Comparison of ENCODE assay signal across 15 cellular contexts in genomic region chr4:190015538-190016368, GRCh38. TPM values are rescaled to one million over a fixed set of nuclear protein-coding genes. Genes with fewer than 3 reads are reported as not detected.
A peak's percentile ranks its signal among the peaks of the same experiment; 100 is the strongest.
DNase-seq lines count a peak whose midpoint lies in the region; ATAC-seq, FAIRE-seq and TF ChIP-seq lines count a peak whose summit lies in the region.
"Had no signal": no experiment of that assay in that cellular context is flagged by ENCODE, and none has a peak within 500 bp of the region (broad histone marks: within the 10 kb centered on the region; RNA-seq: fewer than 3 reads in every experiment).

No MANE protein-coding gene starts in this region.

- no peak overlapping the region for H3K23ac ChIP-seq in neuronal stem cell (ENCODE audit: low read depth, low read length, poor library complexity)

- TF ChIP-seq RAD21 in SK-N-SH (IDR thresholded peaks at IDR 0.05; ENCODE audit: low read length) = no peak

- peak; percentile 9 for DNase-seq in SK-N-SH
- DNase-seq in endothelial cell of umbilical vein (ENCODE audit: low read depth, low spot score) = no peak
- no peak for DNase-seq in neuronal stem cell (ENCODE audit: low spot score)
- DNase-seq in MG63 = no peak
- no peak for DNase-seq in T-helper 9 cell
- DNase-seq: sigmoid colon had no signal

- H2BK12ac ChIP-seq in neuronal stem cell (ENCODE audit: low read length) = no peak overlapping the region

- CTCF ChIA-PET in SK-N-SH (lab: Yijun Ruan, JAX) (no interaction called here), endothelial cell of umbilical vein (lab: Charles Lee) (no interaction called here)

- H2AFZ ChIP-seq in SK-N-SH (ENCODE audit: low read depth) (no peak overlapping the region), endothelial cell of umbilical vein (ENCODE audit: low read depth, low read length) (no peak overlapping the region), neuronal stem cell (ENCODE audit: low read length) (peak overlapping the region; percentile 93)

- H3K27ac ChIP-seq in SK-N-SH (ENCODE audit: low read depth in 2 of 2, low read length in 1 of 2) (no peak overlapping the region), endothelial cell of umbilical vein (ENCODE audit: insufficient read depth, low read depth, low read length) (no peak overlapping the region), neuronal stem cell (replicated peaks; ENCODE audit: low read length) (no peak overlapping the region)
- H3K27ac ChIP-seq: 22Rv1, sigmoid colon, thoracic aorta had no signal

- peaks cover 8% of the 10 kb centered on the region for H3K36me3 Mint-ChIP-seq in IgD-negative memory B cell

- peak overlapping the region; percentile 57 for H3K18ac ChIP-seq in neuronal stem cell (ENCODE audit: low read length)

- no peaks in the 10 kb centered on the region for H4K20me1 ChIP-seq in SK-N-SH (ENCODE audit: insufficient read depth)
- no peaks in the 10 kb centered on the region for H4K20me1 ChIP-seq in endothelial cell of umbilical vein (replicated peaks; ENCODE audit: control insufficient read depth, extremely low read depth, insufficient read depth, low read length)

- H3K4me3 ChIP-seq in SK-N-SH (ENCODE audit: low read depth in 2 of 2, low read length in 1 of 2) (0 out of 4 replicates have a peak overlapping the region, but pooled peaks of 1 of the 2 experiments have one; percentile 24), endothelial cell of umbilical vein (replicated peaks in 1 of 3; ENCODE audit: insufficient read depth in 1 of 3, low read depth in 1 of 3, low read length in 3 of 3) (no peak overlapping the region), neuronal stem cell (ENCODE audit: low read length in 2 of 2) (peak overlapping the region in 1 of 2 donors; percentile 38), MG63 (no peak overlapping the region)

- H2BK120ac ChIP-seq in neuronal stem cell (ENCODE audit: low read depth, low read length) = peak overlapping the region; percentile 41

- H3K4me2 ChIP-seq in SK-N-SH = no peak overlapping the region
- no peak overlapping the region for H3K4me2 ChIP-seq in endothelial cell of umbilical vein (ENCODE audit: insufficient read depth, low read length)
- peak overlapping the region; percentile 43 for H3K4me2 ChIP-seq in neuronal stem cell (ENCODE audit: insufficient read depth, low read length, poor library complexity, severe bottlenecking)

- intact Hi-C loops in endothelial cell of umbilical vein (cut with micrococcal nuclease) = no loop called here

- dilution Hi-C loops in endothelial cell of umbilical vein (cut with MboI; ENCODE audit: extremely low pct_ligation_motif_present, low sequenced_read_pairs) = no loop called here

- FAIRE-seq in endothelial cell of umbilical vein (lab: Jason Lieb, UNC) = no peak

- WGBS in SK-N-SH (ENCODE audit: low lambda C conversion rate) = 40% methylated on average over 28 of the region's 43 CpGs
- no CpG with 5 or more reads among the region's 43 CpGs for WGBS in neuronal stem cell (ENCODE audit: extremely low coverage in 2 of 2, insufficient read length in 2 of 2, insufficient replicate concordance in 1 of 2), 2 donors

- H3K9ac ChIP-seq in SK-N-SH (no peak overlapping the region), endothelial cell of umbilical vein (replicated peaks; ENCODE audit: extremely low read depth, insufficient read depth, low read length) (no peak overlapping the region), neuronal stem cell (ENCODE audit: low read depth, low read length, poor library complexity) (no peak overlapping the region)

- POLR2A ChIA-PET in SK-N-SH (lab: Yijun Ruan, JAX) = no interaction called here
- POLR2A ChIA-PET in endothelial cell of umbilical vein (lab: Charles Lee) = no interaction called here

- H3K4me1 ChIP-seq in SK-N-SH (ENCODE audit: control insufficient read depth in 1 of 2, insufficient read depth in 2 of 2, low read depth in 1 of 2, low read length in 1 of 2) = peaks cover 0 to 3% of the 10 kb centered on the region in 2 experiments; a peak in 1 of 4 replicates
- no peaks in the 10 kb centered on the region for H3K4me1 ChIP-seq in endothelial cell of umbilical vein (ENCODE audit: control insufficient read depth, extremely low read depth, insufficient read depth, low read length)
- H3K4me1 ChIP-seq in neuronal stem cell (ENCODE audit: control insufficient read depth in 2 of 2, insufficient read depth in 1 of 2, low read depth in 1 of 2, low read length in 2 of 2) = peaks cover 0 to 3% of the 10 kb centered on the region in 2 donors

- H3K4me1 Mint-ChIP-seq in IgD-negative memory B cell = peaks cover 0 to 14% (median 7%) of the 10 kb centered on the region in 3 donors

- H3F3A ChIP-seq in SK-N-SH (replicated peaks; ENCODE audit: insufficient read depth) = peaks cover 3% of the 10 kb centered on the region

- no peaks in the 10 kb centered on the region for H3K79me1 ChIP-seq in neuronal stem cell (ENCODE audit: low read depth, low read length)

- ATAC-seq in SK-N-SH treated with all-trans-retinoic acid at 6 μM for 48 hours = no peak
- no peak for ATAC-seq in GM19023 (IDR thresholded peaks at IDR 0.05; ENCODE audit: unreplicated experiment)

- no peak overlapping the region for H3K14ac ChIP-seq in neuronal stem cell (ENCODE audit: low read length)

- H3K9me2 ChIP-seq in SK-N-SH = no peaks in the 10 kb centered on the region

- H3K4me3 Mint-ChIP-seq in IgD-negative memory B cell = peak overlapping the region in 3 of 4 donors; percentile 58 to 89 (median 76)
- H3K4me3 Mint-ChIP-seq: activated naive CD4-positive, alpha-beta T cell treated with anti-CD3 and anti-CD28 coated beads, Interleukin-2, amount 50 U/mL, for 24 hours had no signal

- peak overlapping the region; percentile 28 for H2AK5ac ChIP-seq in neuronal stem cell (ENCODE audit: low read depth, low read length)

- H3K27me3 ChIP-seq in SK-N-SH (ENCODE audit: insufficient read depth) (peaks cover 11% of the 10 kb centered on the region), endothelial cell of umbilical vein (ENCODE audit: control insufficient read depth in 2 of 2, insufficient read depth in 2 of 2, low read length in 2 of 2) (peaks cover 20 to 64% of the 10 kb centered on the region in 2 experiments), neuronal stem cell (ENCODE audit: control insufficient read depth in 3 of 3, insufficient read depth in 3 of 3, low read depth in 1 of 3, low read length in 3 of 3) (peaks cover 52 to 92% (median 64%) of the 10 kb centered on the region in 3 experiments), MG63 (no peaks in the 10 kb centered on the region)

- H3K79me2 ChIP-seq in SK-N-SH (ENCODE audit: insufficient read depth) (no peaks in the 10 kb centered on the region), endothelial cell of umbilical vein (ENCODE audit: control insufficient read depth, insufficient read depth, low read length) (no peaks in the 10 kb centered on the region)

- H3K27me3 Mint-ChIP-seq in IgD-negative memory B cell = peaks cover 62% of the 10 kb centered on the region

- no peak overlapping the region for H2BK5ac ChIP-seq in neuronal stem cell (ENCODE audit: low read length)

- no peak for TF ChIP-seq CTCF in SK-N-SH (IDR thresholded peaks at IDR 0.05)
- TF ChIP-seq CTCF in endothelial cell of umbilical vein (IDR thresholded peaks at IDR 0.05; ENCODE audit: extremely low read depth in 1 of 2, insufficient read depth in 1 of 2, low read depth in 1 of 2, low read length in 2 of 2) = no peak

- no TSS peak for BruUV-seq in endothelial cell of umbilical vein (replicated peaks; lab: Mats Ljungman, UMichigan)

- no peak for TF ChIP-seq POLR2A in endothelial cell of umbilical vein (IDR thresholded peaks at IDR 0.05; ENCODE audit: low read depth, low read length)

- H3K27ac Mint-ChIP-seq in IgD-negative memory B cell = peak overlapping the region in 1 of 3 donors; percentile 9
- H3K27ac Mint-ChIP-seq: activated naive CD4-positive, alpha-beta T cell treated with anti-CD3 and anti-CD28 coated beads, Interleukin-2, amount 50 U/mL, for 24 hours had no signal

- no peak overlapping the region for H4K91ac ChIP-seq in neuronal stem cell (ENCODE audit: low read depth, low read length, poor library complexity)

- H2BK15ac ChIP-seq in neuronal stem cell (ENCODE audit: low read length) = no peak overlapping the region

- TF ChIP-seq EP300 in SK-N-SH (IDR thresholded peaks at IDR 0.05; ENCODE audit: borderline replicate concordance in 1 of 2, low read depth in 1 of 2, low read length in 1 of 2) = no peak

- no peak overlapping the region for H4K8ac ChIP-seq in neuronal stem cell (ENCODE audit: low read depth, low read length)

- H3K9me3 ChIP-seq in SK-N-SH (no peaks in the 10 kb centered on the region), endothelial cell of umbilical vein (replicated peaks; ENCODE audit: control insufficient read depth, insufficient read depth, low read length) (no peaks in the 10 kb centered on the region), neuronal stem cell (replicated peaks in 1 of 2; ENCODE audit: control insufficient read depth in 2 of 2, insufficient read depth in 1 of 2, low read depth in 1 of 2, low read length in 2 of 2) (peaks cover 13 to 18% of the 10 kb centered on the region in 2 donors), MG63 (no peaks in the 10 kb centered on the region)
- H3K9me3 ChIP-seq: sigmoid colon, thoracic aorta had no signal

- peaks cover 2 to 7% (median 3%) of the 10 kb centered on the region in 3 donors for H3K9me3 Mint-ChIP-seq in IgD-negative memory B cell

- H3K4ac ChIP-seq in neuronal stem cell (ENCODE audit: low read length) = no peak overlapping the region

- H3K36me3 ChIP-seq in SK-N-SH (replicated peaks in 1 of 2; ENCODE audit: control insufficient read depth in 1 of 2, insufficient read depth in 2 of 2, low read length in 1 of 2) (no peaks in the 10 kb centered on the region), endothelial cell of umbilical vein (ENCODE audit: control insufficient read depth in 2 of 2, extremely low read depth in 1 of 2, insufficient read depth in 2 of 2, low read length in 2 of 2) (no peaks in the 10 kb centered on the region), neuronal stem cell (replicated peaks in 1 of 2; ENCODE audit: control insufficient read depth in 2 of 2, insufficient read depth in 2 of 2, low read length in 2 of 2) (no peaks in the 10 kb centered on the region), MG63 (no peaks in the 10 kb centered on the region)
- H3K36me3 ChIP-seq: sigmoid colon, thoracic aorta had no signal

- no peaks in the 10 kb centered on the region for H3K9me1 ChIP-seq in endothelial cell of umbilical vein (replicated peaks; ENCODE audit: control insufficient read depth, extremely low read depth, insufficient read depth, low read length)

RNA-seq across cellular contexts. Expression of gene FRG2, which starts 11.3 kb away (rescaled TPM):
- polyA plus RNA-seq in SK-N-SH (2012; rRNA removed) (not detected in 2 replicates), IgD-negative memory B cell (not detected), endothelial cell of umbilical vein (not detected in 2 replicates)
- polyA plus RNA-seq in SK-N-SH (2012; cell fraction: cytosol; rRNA removed) = 0.01 TPM in 1 of 2 replicates, not detected in the other
- not detected in 2 replicates for polyA plus RNA-seq in SK-N-SH (2012; cell fraction: nucleus; rRNA removed)
- not detected in 2 replicates for total RNA-seq in endothelial cell of umbilical vein
- polyA plus RNA-seq in endothelial cell of umbilical vein (2011; cell fraction: cytosol; rRNA removed) = not detected in 2 replicates
- not detected in 2 replicates for polyA plus RNA-seq in endothelial cell of umbilical vein (2011; cell fraction: nucleus; rRNA removed)
- polyA plus RNA-seq in endothelial cell of umbilical vein (2012) = not detected in 2 replicates
- not detected in 2 replicates for polyA minus RNA-seq in endothelial cell of umbilical vein
- polyA minus RNA-seq in endothelial cell of umbilical vein (2011; cell fraction: cytosol; rRNA and poly(A)+ RNA removed) = not detected
- polyA minus RNA-seq in endothelial cell of umbilical vein (2011; cell fraction: nucleus; rRNA and poly(A)+ RNA removed) = not detected in 2 replicates
- not detected for polyA plus RNA-seq in neuronal stem cell (2013, experiment 1 of 2)
- polyA plus RNA-seq in neuronal stem cell (2013, experiment 2 of 2) = not detected
- not detected in 2 replicates for total RNA-seq in MG63 (2014; rRNA removed; shearing (Covaris generic); ENCODE audit: low replicate concordance)
- total RNA-seq: fibroblast of lung, myocyte, sigmoid colon, thoracic aorta had no signal
- polyA plus RNA-seq: fibroblast of lung, sigmoid colon had no signal

RNA-seq across cellular contexts. Expression of gene DBET, which starts 48.5 kb away (rescaled TPM):
- polyA plus RNA-seq in SK-N-SH (2012; rRNA removed) (not detected in 2 replicates), IgD-negative memory B cell (not detected), endothelial cell of umbilical vein (not detected in 2 replicates)
- not detected in 2 replicates for polyA plus RNA-seq in SK-N-SH (2012; cell fraction: cytosol; rRNA removed)
- polyA plus RNA-seq in SK-N-SH (2012; cell fraction: nucleus; rRNA removed) = not detected in 2 replicates
- not detected in 2 replicates for total RNA-seq in endothelial cell of umbilical vein
- not detected in 2 replicates for polyA plus RNA-seq in endothelial cell of umbilical vein (2011; cell fraction: cytosol; rRNA removed)
- not detected in 2 replicates for polyA plus RNA-seq in endothelial cell of umbilical vein (2011; cell fraction: nucleus; rRNA removed)
- polyA plus RNA-seq in endothelial cell of umbilical vein (2012) = not detected in 2 replicates
- polyA minus RNA-seq in endothelial cell of umbilical vein = not detected in 2 replicates
- polyA minus RNA-seq in endothelial cell of umbilical vein (2011; cell fraction: cytosol; rRNA and poly(A)+ RNA removed) = not detected
- not detected in 2 replicates for polyA minus RNA-seq in endothelial cell of umbilical vein (2011; cell fraction: nucleus; rRNA and poly(A)+ RNA removed)
- not detected for polyA plus RNA-seq in neuronal stem cell (2013, experiment 1 of 2)
- polyA plus RNA-seq in neuronal stem cell (2013, experiment 2 of 2) = not detected
- not detected in 2 replicates for total RNA-seq in MG63 (2014; rRNA removed; shearing (Covaris generic); ENCODE audit: low replicate concordance)
- total RNA-seq: fibroblast of lung, M059J, myocyte, sigmoid colon, thoracic aorta had no signal
- polyA plus RNA-seq: fibroblast of lung, sigmoid colon had no signal
